Comparison of ENCODE assay signal across 10 cellular contexts in the genomic region with DNA sequence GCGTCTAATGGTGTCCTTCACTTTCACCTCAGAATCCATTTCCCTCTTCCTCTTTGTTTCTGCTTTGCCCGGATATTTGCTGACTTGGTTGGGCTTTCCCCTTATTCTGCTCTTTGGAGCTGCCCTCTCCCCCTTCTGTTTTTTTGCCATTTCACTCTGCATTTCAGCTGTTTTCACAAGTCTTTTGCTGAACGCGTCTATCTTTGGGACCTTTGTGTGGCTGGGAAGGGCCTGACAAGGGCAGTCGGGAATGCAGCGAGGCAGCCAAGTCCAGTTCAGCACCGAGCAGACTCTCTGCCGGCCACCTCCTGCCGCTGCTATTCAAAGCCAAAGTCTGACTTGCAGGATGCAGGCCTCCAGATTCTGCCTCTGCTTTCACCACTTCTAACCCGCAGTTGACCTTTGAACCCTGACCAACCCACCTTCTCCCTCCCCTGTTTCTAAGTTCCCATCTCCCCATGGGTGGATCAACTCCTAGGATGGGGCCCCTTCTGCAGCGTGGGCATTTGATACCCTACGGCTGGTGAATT. TPM values are rescaled to one million over a fixed set of nuclear protein-coding genes. Genes with fewer than 3 reads are reported as not detected.
DNase-seq lines count a peak whose midpoint lies in the region; TF ChIP-seq lines count a peak whose summit lies in the region.
"Had no signal": no experiment of that assay in that cellular context is flagged by ENCODE, and none has a peak within 500 bp of the region (broad histone marks: within the 10 kb centered on the region; RNA-seq: fewer than 3 reads in every experiment).

No MANE protein-coding gene starts in this region.

- TF ChIP-seq CTCF in brain microvascular endothelial cell (IDR thresholded peaks at IDR 0.05; ENCODE audit: low read depth, low read length, missing control alignments) (no peak), RWPE1 (conservative IDR thresholded peaks at IDR 0.05; ENCODE audit: low read depth) (no peak)

- POLR2A ChIA-PET in RWPE1 (lab: Yijun Ruan, JAX; ENCODE audit: low non-redundant PET): interaction anchor here (0.5 kb wide), 1 partner anchor 167 kb away, joined by 3 read pairs; a partner anchor contains a TSS

- no peak overlapping the region for H3K4me3 ChIP-seq in brain microvascular endothelial cell (ENCODE audit: low read depth, low read length)

- H3K27me3 ChIP-seq in brain microvascular endothelial cell (replicated peaks): no peaks in the 10 kb centered on the region

- H3K36me3 ChIP-seq in brain microvascular endothelial cell (replicated peaks): no peaks in the 10 kb centered on the region

- CTCF ChIA-PET in RWPE1 (lab: Yijun Ruan, JAX): no interaction called here

- peak; percentile 61 for DNase-seq in EH (ENCODE audit: low read depth)
- peak; percentile 80 for DNase-seq in brain microvascular endothelial cell
- DNase-seq in hippocampal formation (lab: John Stamatoyannopoulos, UW): peak; percentile 75 to 76
- peak; percentile 92 for DNase-seq in posterior vena cava (ENCODE audit: low spot score)
- no peak for DNase-seq in LoVo (ENCODE audit: low spot score)
- no peak for DNase-seq in RWPE1 (ENCODE audit: low spot score)
- no peak for DNase-seq in NK-92 (lab: John Stamatoyannopoulos, UW; ENCODE audit: unreplicated experiment)
- no peak for DNase-seq in activated effector memory CD4-positive, alpha-beta T cell treated with Interleukin-2 at 50 U/mL for 16 hours
- DNase-seq: activated T-cell treated with anti-CD3 and anti-CD28 coated beads, Interleukin-2, amount 50 U/mL, for 1 hour; CD4-positive, alpha-beta T cell had no signal

- intact Hi-C loops in posterior vena cava (cut with DNase I): no loop called here

- H3K27ac ChIP-seq in brain microvascular endothelial cell: peak overlapping the region; percentile 2
- no peak overlapping the region for H3K27ac ChIP-seq in RWPE1

- in situ Hi-C loops in brain microvascular endothelial cell (cut with HindIII; ENCODE audit: low pct_ligation_motif_present, low sequenced_read_pairs): no loop called here

RNA-seq across cellular contexts. Expression of a gene that starts 38.2 kb away (rescaled TPM):
- 10 to 100 TPM; 55.4 to 67.7 TPM for total RNA-seq in posterior vena cava
- total RNA-seq: CD4-positive, alpha-beta T cell had no signal

Comparison
In these comparisons a context has a peak if more than half of its experiments do, and no peak if none do; other contexts are left out.
1. DNase-seq: peak in EH (single experiment), brain microvascular endothelial cell (single experiment), hippocampal formation (2 of 2) and posterior vena cava (single experiment); none in LoVo (single experiment), RWPE1 (single experiment), NK-92 (single experiment) and activated effector memory CD4-positive, alpha-beta T cell treated with Interleukin-2 at 50 U/mL for 16 hours (single experiment).